Comparison of ENCODE assay signal across 20 cellular contexts in genomic region chr5:172596638-172597231, GRCh38. TPM values are rescaled to one million over a fixed set of nuclear protein-coding genes. Genes with fewer than 3 reads are reported as not detected.
A peak's percentile ranks its signal among the peaks of the same experiment; 100 is the strongest.
DNase-seq lines count a peak whose midpoint lies in the region; ATAC-seq, FAIRE-seq and TF ChIP-seq lines count a peak whose summit lies in the region.
"Had no signal": no experiment of that assay in that cellular context is flagged by ENCODE, and none has a peak within 500 bp of the region (broad histone marks: within the 10 kb centered on the region; RNA-seq: fewer than 3 reads in every experiment).

No MANE protein-coding gene starts in this region.

- no peak overlapping the region for H3K14ac ChIP-seq in trophoblast cell (ENCODE audit: low read length)

- WGBS in HepG2 (ENCODE audit: low lambda C conversion rate): 75% methylated on average over 6 of the region's 7 CpGs
- WGBS in trophoblast cell (ENCODE audit: extremely low coverage, insufficient coverage, insufficient read length): 100% methylated on average over 6 of the region's 7 CpGs
- 92 to 93% methylated on average over 7 of the region's 7 CpGs for WGBS in pancreas, 2 donors

- H4K12ac ChIP-seq in trophoblast cell (ENCODE audit: low read depth, low read length): no peak overlapping the region

- peak; percentile 70 for FAIRE-seq in astrocyte (lab: Jason Lieb, UNC)
- peak; percentile 51 for FAIRE-seq in HepG2 (lab: Jason Lieb, UNC)
- FAIRE-seq in pancreas (lab: Jason Lieb, UNC): no peak

- H3K23ac ChIP-seq in trophoblast cell (ENCODE audit: low read length): peak overlapping the region; percentile 19

- H3K9me3 Mint-ChIP-seq in astrocyte (ENCODE audit: unreplicated experiment): no peaks in the 10 kb centered on the region

- no peaks in the 10 kb centered on the region for H3K4me1 ChIP-seq in HEK293 (ENCODE audit: control insufficient read depth, insufficient read depth, low read length)
- H3K4me1 ChIP-seq in astrocyte (ENCODE audit: insufficient read depth, low read length): no peaks in the 10 kb centered on the region
- H3K4me1 ChIP-seq in HepG2 (ENCODE audit: insufficient read depth, low read length): no peaks in the 10 kb centered on the region
- H3K4me1 ChIP-seq in trophoblast cell (ENCODE audit: control insufficient read depth in 1 of 2, insufficient read depth in 2 of 2, low read length in 2 of 2): no peaks in the 10 kb centered on the region
- no peaks in the 10 kb centered on the region for H3K4me1 ChIP-seq in pancreas
- H3K4me1 ChIP-seq: HAP-1 had no signal

- H3K9ac ChIP-seq in astrocyte (ENCODE audit: low read length) (no peak overlapping the region), HepG2 (ENCODE audit: insufficient read depth, low read depth, low read length) (no peak overlapping the region), trophoblast cell (ENCODE audit: low read length) (no peak overlapping the region)

- H3K79me1 ChIP-seq in trophoblast cell (ENCODE audit: low read length): no peaks in the 10 kb centered on the region

- TF ChIP-seq CTCF in HEK293 (tag by site-specific recombination; IDR thresholded peaks at IDR 0.05) (no peak), astrocyte (IDR thresholded peaks at IDR 0.05; ENCODE audit: insufficient read depth, low read depth, low read length) (no peak), HepG2 (CRISPR knock-in tag; IDR thresholded peaks at IDR 0.05) (no peak), pancreas (IDR thresholded peaks at IDR 0.05) (no peak)

- H3K79me2 ChIP-seq in astrocyte (ENCODE audit: insufficient read depth, low read length) (no peaks in the 10 kb centered on the region), HepG2 (ENCODE audit: insufficient read depth, low read length) (no peaks in the 10 kb centered on the region), trophoblast cell (ENCODE audit: control insufficient read depth, insufficient read depth, low read length, poor library complexity) (no peaks in the 10 kb centered on the region)

- POLR2A ChIA-PET in HEK293 (lab: Yijun Ruan, JAX): no interaction called here
- POLR2A ChIA-PET in HepG2 (lab: Yijun Ruan, JAX): no interaction called here

- H3K27me3 ChIP-seq in astrocyte (ENCODE audit: insufficient read depth, low read length) (peaks cover 7% of the 10 kb centered on the region), HepG2 (ENCODE audit: control insufficient read depth in 1 of 2, insufficient read depth in 2 of 2, low read length in 2 of 2) (peaks cover 6 to 9% of the 10 kb centered on the region in 2 experiments; a peak in 3 of 5 replicates), trophoblast cell (ENCODE audit: insufficient read depth, low read length) (no peaks in the 10 kb centered on the region), pancreas (no peaks in the 10 kb centered on the region)

- no peak overlapping the region for H2AFZ ChIP-seq in astrocyte (ENCODE audit: low read depth, low read length)
- H2AFZ ChIP-seq in HepG2 (ENCODE audit: low read length): no peak overlapping the region
- no peak overlapping the region for H2AFZ ChIP-seq in trophoblast cell (ENCODE audit: insufficient read depth, low read length, poor library complexity)

- H2BK5ac ChIP-seq in trophoblast cell (ENCODE audit: low read depth, low read length, poor library complexity): no peak overlapping the region

- no peak overlapping the region for H4K8ac ChIP-seq in trophoblast cell (ENCODE audit: low read depth, low read length)

- H3K27ac Mint-ChIP-seq in astrocyte (ENCODE audit: unreplicated experiment): no peak overlapping the region

- H4K20me1 ChIP-seq in astrocyte (ENCODE audit: insufficient read depth, low read length) (no peaks in the 10 kb centered on the region), HepG2 (ENCODE audit: insufficient read depth, low read length) (no peaks in the 10 kb centered on the region)

- intact Hi-C loops in HepG2 (cut with micrococcal nuclease; ENCODE audit: unreplicated experiment): no loop called here
- intact Hi-C loops in pancreas (cut with DNase I): no loop called here

- no peaks in the 10 kb centered on the region for H3K36me3 ChIP-seq in HEK293 (ENCODE audit: control insufficient read depth in 2 of 2, insufficient read depth in 1 of 2, low read length in 2 of 2)
- H3K36me3 ChIP-seq in astrocyte (ENCODE audit: insufficient read depth, low read length): no peaks in the 10 kb centered on the region
- H3K36me3 ChIP-seq in HepG2 (replicated peaks in 1 of 2; ENCODE audit: control insufficient read depth in 1 of 2, insufficient read depth in 2 of 2, low read length in 2 of 2): no peaks in the 10 kb centered on the region
- H3K36me3 ChIP-seq in trophoblast cell (ENCODE audit: control insufficient read depth in 1 of 2, insufficient read depth in 2 of 2, low read length in 2 of 2): no peaks in the 10 kb centered on the region
- no peaks in the 10 kb centered on the region for H3K36me3 ChIP-seq in pancreas
- H3K36me3 ChIP-seq: HAP-1 had no signal

- H3K4ac ChIP-seq in trophoblast cell (ENCODE audit: low read depth, low read length): no peak overlapping the region

- H3K27ac ChIP-seq in HEK293 (ENCODE audit: extremely low read depth, low read depth, low read length) (no peak overlapping the region), astrocyte (ENCODE audit: low read depth, low read length) (no peak overlapping the region), HepG2 (ENCODE audit: extremely low read length, insufficient read depth, low read length) (no peak overlapping the region), trophoblast cell (ENCODE audit: low read depth, low read length) (no peak overlapping the region), pancreas (no peak overlapping the region)
- H3K27ac ChIP-seq: C4-2B, SK-N-MC had no signal

- CTCF ChIA-PET in HEK293 (lab: Yijun Ruan, JAX) (no interaction called here), HepG2 (lab: Yijun Ruan, JAX; ENCODE audit: low intra/inter-chr PET ratio, low total read pairs) (no interaction called here)

- ATAC-seq in HepG2 (no peak), pancreas (no peak)

- H3K9me3 ChIP-seq in HEK293 (ENCODE audit: control insufficient read depth, insufficient read depth, low read depth, low read length) (no peaks in the 10 kb centered on the region), astrocyte (ENCODE audit: insufficient read depth, low read depth, low read length) (peaks cover 3% of the 10 kb centered on the region), HepG2 (ENCODE audit: low read length) (no peaks in the 10 kb centered on the region), trophoblast cell (ENCODE audit: insufficient read depth, low read depth, low read length) (peaks cover 2% of the 10 kb centered on the region), pancreas (no peaks in the 10 kb centered on the region)
- H3K9me3 ChIP-seq: HAP-1 had no signal

- H3K4me2 ChIP-seq in astrocyte (ENCODE audit: low read length) (no peak overlapping the region), HepG2 (ENCODE audit: low read depth, low read length) (no peak overlapping the region), trophoblast cell (ENCODE audit: low read length) (no peak overlapping the region)

- H2AK5ac ChIP-seq in trophoblast cell (ENCODE audit: low read length): no peak overlapping the region

- peaks cover 5% of the 10 kb centered on the region for H3K4me1 Mint-ChIP-seq in astrocyte (ENCODE audit: low read depth, unreplicated experiment)

- no peak overlapping the region for H2BK12ac ChIP-seq in trophoblast cell (ENCODE audit: low read length)

- no peak overlapping the region for H2BK120ac ChIP-seq in trophoblast cell (ENCODE audit: insufficient read depth, low read length, poor library complexity)

- TF ChIP-seq EP300 in HepG2 (IDR thresholded peaks at IDR 0.05; ENCODE audit: low read depth in 2 of 2, low read length in 2 of 2) (no peak), HepG2 (CRISPR knock-in tag; IDR thresholded peaks at IDR 0.05; ENCODE audit: borderline replicate concordance) (no peak)

- DNase-seq in astrocyte (ENCODE audit: low read depth) (no peak), HepG2 (ENCODE audit: low spot score) (no peak), trophoblast cell (no peak), pancreas (no peak), epidermal melanocyte (ENCODE audit: insufficient read length, low spot score) (no peak), NCI-H2029 (lab: John Stamatoyannopoulos, UW) (no peak)
- DNase-seq: ACHN, AML-193, DMS79 treated with DMSO at 0.1 percent for 48 hours, NCI-H1105 treated with DMSO at 0.1 percent for 48 hours, NCI-H1694 treated with DMSO at 0.1 percent for 48 hours, NCI-H2107, NCI-H510A, NCI-H774, OCI-M1, SHP77 had no signal

- no peak overlapping the region for H3K18ac ChIP-seq in trophoblast cell (ENCODE audit: low read length)

- H3K4me3 ChIP-seq in HEK293 (ENCODE audit: low read depth, low read length) (no peak overlapping the region), astrocyte (ENCODE audit: insufficient read depth, low read depth, low read length) (no peak overlapping the region), HepG2 (replicated peaks in 1 of 3; ENCODE audit: insufficient read depth in 1 of 3, low read depth in 2 of 3, low read length in 3 of 3) (no peak overlapping the region), trophoblast cell (ENCODE audit: low read depth, low read length) (peak overlapping the region; percentile 62), pancreas (no peak overlapping the region)
- H3K4me3 ChIP-seq: HAP-1, SK-N-MC had no signal

- BruUV-seq in HepG2 (replicated peaks; lab: Mats Ljungman, UMichigan): no TSS peak

- H4K91ac ChIP-seq in trophoblast cell (ENCODE audit: low read depth, low read length): no peak overlapping the region

- H3K27me3 Mint-ChIP-seq in astrocyte (ENCODE audit: low read depth, unreplicated experiment): peaks cover 40% of the 10 kb centered on the region

- H3K36me3 Mint-ChIP-seq in astrocyte (ENCODE audit: low read depth, unreplicated experiment): peaks cover 2% of the 10 kb centered on the region

- H3K4me3 Mint-ChIP-seq in astrocyte (ENCODE audit: unreplicated experiment): no peak overlapping the region

- no peak for TF ChIP-seq RAD21 in HepG2 (CRISPR knock-in tag; IDR thresholded peaks at IDR 0.05)

- in situ Hi-C loops in HepG2 (cut with HindIII; ENCODE audit: extremely low pct_ligation_motif_present, low pct_unique_long_range_greater_than_20kb): no loop called here

- TF ChIP-seq POLR2A in HepG2 (IDR thresholded peaks at IDR 0.05; ENCODE audit: insufficient read depth in 1 of 2, low read depth in 2 of 2, low read length in 2 of 2): no peak

RNA-seq across cellular contexts. Expression of gene NEURL1B, which starts 44.3 kb away (rescaled TPM):
- total RNA-seq in astrocyte (7.5 and 9.8 TPM in 2 replicates), HepG2 (2016; rRNA removed; fragmentation: Illumina TruSeq; extraction: Trizol) (0.09 and 0.11 TPM in 2 replicates), pancreas (1 to 10 TPM; 2.8 to 7.8 (median 4.2) TPM)
- total RNA-seq in HepG2 (2016; cell fraction: cytosol; rRNA removed; fragmentation: Illumina TruSeq; extraction: Trizol; ENCODE audit: low read depth): not detected in 2 replicates
- total RNA-seq in HepG2 (2016; cell fraction: insoluble cytoplasmic fraction; rRNA removed; fragmentation: Illumina TruSeq; extraction: Trizol): 0.03 and 0.13 TPM in 2 replicates
- 0.03 TPM in 2 replicates for total RNA-seq in HepG2 (2016; cell fraction: membrane; rRNA removed; fragmentation: Illumina TruSeq; extraction: Trizol)
- 0.09 TPM in 1 of 2 replicates, not detected in the other for total RNA-seq in HepG2 (2016; cell fraction: nucleus; rRNA removed; fragmentation: Illumina TruSeq; extraction: Trizol)
- polyA plus RNA-seq in HepG2 (2011; rRNA removed) (0.13 and 0.14 TPM in 2 replicates), pancreas (1 to 10 TPM; 3.4 to 4.5 TPM)
- 0.09 and 0.15 TPM in 2 replicates for polyA plus RNA-seq in HepG2 (2011; cell fraction: cytosol; rRNA removed)
- polyA plus RNA-seq in HepG2 (2011; cell fraction: nucleus; rRNA removed): 0.28 and 0.82 TPM in 2 replicates
- polyA plus RNA-seq in HepG2 (2012): 0.20 and 0.31 TPM in 2 replicates
- 0.02 and 0.08 TPM in 2 replicates for polyA plus RNA-seq in HepG2 (2016; cell fraction: cytosol; fragmentation: Illumina TruSeq; extraction: Trizol; ENCODE audit: low read depth)
- polyA plus RNA-seq in HepG2 (2016; cell fraction: insoluble cytoplasmic fraction; fragmentation: Illumina TruSeq; extraction: Trizol; ENCODE audit: low read depth): 0.03 and 0.09 TPM in 2 replicates
- 0.06 TPM in 1 of 2 replicates, not detected in the other for polyA plus RNA-seq in HepG2 (2016; cell fraction: membrane; fragmentation: Illumina TruSeq; extraction: Trizol; ENCODE audit: low read depth)
- 0.14 TPM in 1 of 2 replicates, not detected in the other for polyA plus RNA-seq in HepG2 (2016; cell fraction: nucleus; fragmentation: Illumina TruSeq; extraction: Trizol; ENCODE audit: insufficient read depth, low read depth)
- 0.14 and 1.5 TPM in 2 replicates for polyA minus RNA-seq in HepG2 (2011; rRNA and poly(A)+ RNA removed; ENCODE audit: low replicate concordance)
- 0.09 and 0.20 TPM in 2 replicates for polyA minus RNA-seq in HepG2 (2011; cell fraction: cytosol; rRNA and poly(A)+ RNA removed)
- polyA minus RNA-seq in HepG2 (2011; cell fraction: nucleus; rRNA and poly(A)+ RNA removed): 0.13 and 0.25 TPM in 2 replicates
- polyA plus RNA-seq in trophoblast cell (2013): 0.37 and 0.45 TPM in 2 replicates

Comparison
In these comparisons a context has a peak if more than half of its experiments do, and no peak if none do; other contexts are left out.
1. Of the 63 proteins assayed by ChIP-seq in both HepG2 and HEK293: peak only in HepG2: none; only in HEK293: KLF9, ZNF18 and ZNF704; in both: none; in neither: 60.